Comparison of ENCODE assay signal across 19 cellular contexts in the genomic region with DNA sequence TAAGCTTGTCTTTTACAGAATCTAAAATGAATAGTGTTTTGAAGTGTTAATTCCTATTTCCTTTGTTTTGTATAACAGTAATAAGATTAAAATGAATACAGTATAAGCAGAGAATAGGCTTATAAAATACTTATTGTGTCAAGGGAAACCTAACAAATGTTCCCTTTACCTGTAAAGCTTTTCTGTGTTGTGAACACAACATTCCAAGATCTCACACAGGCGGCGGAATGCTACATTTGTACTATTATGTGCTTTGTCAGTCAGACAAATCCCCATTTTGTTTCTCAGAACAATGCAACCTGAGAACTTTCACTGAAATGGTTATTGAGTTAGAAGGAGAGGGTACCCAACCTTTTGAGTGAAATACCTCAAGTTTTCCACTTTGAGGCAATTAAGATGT.
DNase-seq lines count a peak whose midpoint lies in the region; ATAC-seq and TF ChIP-seq lines count a peak whose summit lies in the region.
"Had no signal": no experiment of that assay in that cellular context is flagged by ENCODE, and none has a peak within 500 bp of the region (broad histone marks: within the 10 kb centered on the region; RNA-seq: fewer than 3 reads in every experiment).

No MANE protein-coding gene starts in this region.

- H3K4me3 ChIP-seq in GM23338, result no peak overlapping the region
- H3K4me3 ChIP-seq in HAP-1, result no peak overlapping the region
- no peak overlapping the region for H3K4me3 ChIP-seq in HUES64 (ENCODE audit: low read length)
- H3K4me3 ChIP-seq in neural progenitor cell, result no peak overlapping the region
- H3K4me3 ChIP-seq: A549; BLaER1 treated with 17β-estradiol and CSF1 and Interleukin-3, amounts not matched to agents 10 nM and 100 nM had no signal

- H3K9ac ChIP-seq in HUES64 (ENCODE audit: low read depth, low read length), result no peak overlapping the region
- H3K9ac ChIP-seq in neural progenitor cell, result no peak overlapping the region
- H3K9ac ChIP-seq: BLaER1 treated with 17β-estradiol and CSF1 and Interleukin-3, amounts not matched to agents 10 nM and 100 nM had no signal

- no peaks in the 10 kb centered on the region for H3F3A ChIP-seq in GM23338 (replicated peaks; ENCODE audit: low read depth)
- no peaks in the 10 kb centered on the region for H3F3A ChIP-seq in neural progenitor cell (ENCODE audit: low read depth)

- no peak for TF ChIP-seq CTCF in GM23338 (conservative IDR thresholded peaks at IDR 0.05; ENCODE audit: low read depth in 2 of 2)
- no peak for TF ChIP-seq CTCF in neural progenitor cell (IDR thresholded peaks at IDR 0.05)
- TF ChIP-seq CTCF in progenitor cell of endocrine pancreas (IDR thresholded peaks at IDR 0.05; ENCODE audit: unreplicated experiment), result no peak

- H3K27me3 ChIP-seq in GM23338 (ENCODE audit: insufficient read depth), result no peaks in the 10 kb centered on the region
- H3K27me3 ChIP-seq in HAP-1 (ENCODE audit: low read depth), result no peaks in the 10 kb centered on the region
- H3K27me3 ChIP-seq in HUES64 (ENCODE audit: insufficient read depth, low read length), result no peaks in the 10 kb centered on the region
- H3K27me3 ChIP-seq in neural progenitor cell, result no peaks in the 10 kb centered on the region
- H3K27me3 ChIP-seq: BLaER1 treated with 17β-estradiol and CSF1 and Interleukin-3, amounts not matched to agents 10 nM and 100 nM had no signal

- H3K4me1 Mint-ChIP-seq in GM23338 (peaks cover 30% of the 10 kb centered on the region), neural progenitor cell (peaks cover 6% of the 10 kb centered on the region), progenitor cell of endocrine pancreas (ENCODE audit: low read depth) (peaks cover 5% of the 10 kb centered on the region)
- H3K4me1 Mint-ChIP-seq: B cell had no signal

- H3K4me1 ChIP-seq in GM23338 (ENCODE audit: insufficient read depth) (peaks cover 34% of the 10 kb centered on the region), HAP-1 (peaks cover 22% of the 10 kb centered on the region), HUES64 (ENCODE audit: insufficient read depth, low read length) (peaks cover 43% of the 10 kb centered on the region), neural progenitor cell (peaks cover 23% of the 10 kb centered on the region)
- H3K4me1 ChIP-seq: A549; BLaER1 treated with 17β-estradiol and CSF1 and Interleukin-3, amounts not matched to agents 10 nM and 100 nM had no signal

- H3K27ac Mint-ChIP-seq in GM23338, result 0 out of 2 replicates have a peak overlapping the region, but pooled peaks have one; percentile 15
- H3K27ac Mint-ChIP-seq in neural progenitor cell, result no peak overlapping the region
- no peak overlapping the region for H3K27ac Mint-ChIP-seq in progenitor cell of endocrine pancreas
- H3K27ac Mint-ChIP-seq: B cell; CD4-positive, alpha-beta T cell; CD8-positive, alpha-beta T cell had no signal

- WGBS in HUES64, result 71% methylated on average over 2 of the region's 2 CpGs

- no peaks in the 10 kb centered on the region for H3K9me2 ChIP-seq in GM23338 (ENCODE audit: insufficient read depth)

- no peak overlapping the region for H3K4me3 Mint-ChIP-seq in GM23338
- H3K4me3 Mint-ChIP-seq in neural progenitor cell, result no peak overlapping the region
- H3K4me3 Mint-ChIP-seq in progenitor cell of endocrine pancreas (ENCODE audit: low read depth), result no peak overlapping the region
- H3K4me3 Mint-ChIP-seq: B cell; CD4-positive, alpha-beta T cell; CD8-positive, alpha-beta T cell had no signal

- no peaks in the 10 kb centered on the region for H3K9me3 Mint-ChIP-seq in GM23338
- H3K9me3 Mint-ChIP-seq in neural progenitor cell, result no peaks in the 10 kb centered on the region
- H3K9me3 Mint-ChIP-seq in progenitor cell of endocrine pancreas (ENCODE audit: low read depth), result no peaks in the 10 kb centered on the region

- DNase-seq in GM23338 (ENCODE audit: low spot score) (no peak), HAP-1 (ENCODE audit: low spot score in 2 of 2) (peak; percentile 67 to 83), neural progenitor cell (ENCODE audit: low spot score) (peak; percentile 75), progenitor cell of endocrine pancreas (ENCODE audit: low spot score, unreplicated experiment) (no peak), COR-L47 (lab: John Stamatoyannopoulos, UW) (no peak), NCI-H2227 treated with DMSO at 0.1 percent for 48 hours (lab: John Stamatoyannopoulos, UW) (no peak), ureter (ENCODE audit: low spot score) (no peak)
- DNase-seq: AML-193; Calu3; CD4-positive, alpha-beta T cell; CD8-positive, alpha-beta T cell; DMS79 treated with DMSO at 0.1 percent for 48 hours; GF-D8 had no signal

- H3K27me3 Mint-ChIP-seq in GM23338 (ENCODE audit: insufficient read depth, low read depth, poor library complexity) (peaks cover 1% of the 10 kb centered on the region), neural progenitor cell (ENCODE audit: insufficient read depth, low read depth) (no peaks in the 10 kb centered on the region), progenitor cell of endocrine pancreas (no peaks in the 10 kb centered on the region)
- H3K27me3 Mint-ChIP-seq: B cell; CD4-positive, alpha-beta T cell had no signal

- no peak for ATAC-seq in GM23338
- ATAC-seq: A549; CD8-positive, alpha-beta T cell had no signal

- H3K36me3 ChIP-seq in GM23338 (ENCODE audit: insufficient read depth), result no peaks in the 10 kb centered on the region
- H3K36me3 ChIP-seq in HAP-1 (replicated peaks), result no peaks in the 10 kb centered on the region
- H3K36me3 ChIP-seq in HUES64 (ENCODE audit: insufficient read depth, low read length), result no peaks in the 10 kb centered on the region
- no peaks in the 10 kb centered on the region for H3K36me3 ChIP-seq in neural progenitor cell
- H3K36me3 ChIP-seq: BLaER1 treated with 17β-estradiol and CSF1 and Interleukin-3, amounts not matched to agents 10 nM and 100 nM had no signal

- H3K9me3 ChIP-seq in HAP-1 (no peaks in the 10 kb centered on the region), HUES64 (ENCODE audit: insufficient read depth, low read depth, low read length) (no peaks in the 10 kb centered on the region), neural progenitor cell (ENCODE audit: low read depth) (no peaks in the 10 kb centered on the region)
- H3K9me3 ChIP-seq: A549; BLaER1 treated with 17β-estradiol and CSF1 and Interleukin-3, amounts not matched to agents 10 nM and 100 nM had no signal

- no peaks in the 10 kb centered on the region for H4K20me1 ChIP-seq in GM23338 (replicated peaks; ENCODE audit: insufficient read depth)
- no peaks in the 10 kb centered on the region for H4K20me1 ChIP-seq in neural progenitor cell (ENCODE audit: low read depth)
- H4K20me1 ChIP-seq: BLaER1 treated with 17β-estradiol and CSF1 and Interleukin-3, amounts not matched to agents 10 nM and 100 nM had no signal

- H3K36me3 Mint-ChIP-seq in GM23338 (ENCODE audit: low read depth), result no peaks in the 10 kb centered on the region; the same call in 2 of the 3 replicates
- no peaks in the 10 kb centered on the region for H3K36me3 Mint-ChIP-seq in neural progenitor cell
- H3K36me3 Mint-ChIP-seq in progenitor cell of endocrine pancreas (ENCODE audit: insufficient read depth), result no peaks in the 10 kb centered on the region
- H3K36me3 Mint-ChIP-seq: CD8-positive, alpha-beta T cell had no signal

- no peak overlapping the region for H3K4me2 ChIP-seq in GM23338
- H3K4me2 ChIP-seq in neural progenitor cell, result peak overlapping the region; percentile 65
- H3K4me2 ChIP-seq: A549; BLaER1 treated with 17β-estradiol and CSF1 and Interleukin-3, amounts not matched to agents 10 nM and 100 nM had no signal

- in situ Hi-C loops in HAP-1 (cut with MboI; ENCODE audit: low sequenced_read_pairs), result no loop called here

- H2AFZ ChIP-seq in GM23338 (0 out of 2 replicates have a peak overlapping the region, but pooled peaks have one; percentile 11), neural progenitor cell (replicated peaks) (no peak overlapping the region)

- H3K27ac ChIP-seq in GM23338 (ENCODE audit: low read depth) (no peak overlapping the region), HUES64 (ENCODE audit: low read depth, low read length) (peak overlapping the region; percentile 43; the same call in 1 of the 2 replicates), neural progenitor cell (peak overlapping the region; percentile 9)
- H3K27ac ChIP-seq: 22Rv1; A549; BLaER1 treated with 17β-estradiol and CSF1 and Interleukin-3, amounts not matched to agents 10 nM and 100 nM; C4-2B had no signal

- H3K79me2 ChIP-seq in GM23338 (replicated peaks; ENCODE audit: insufficient read depth) (no peaks in the 10 kb centered on the region), neural progenitor cell (ENCODE audit: low read depth) (no peaks in the 10 kb centered on the region)

Comparison
In these comparisons a context has a peak if more than half of its experiments do, and no peak if none do; other contexts are left out.
1. DNase-seq: peak in HAP-1 (2 of 2) and neural progenitor cell (single experiment); none in GM23338 (single experiment), progenitor cell of endocrine pancreas (single experiment), COR-L47 (single experiment), NCI-H2227 treated with DMSO at 0.1 percent for 48 hours (single experiment) and ureter (single experiment).